Comparison of ENCODE assay signal across 20 cellular contexts in the genomic region with DNA sequence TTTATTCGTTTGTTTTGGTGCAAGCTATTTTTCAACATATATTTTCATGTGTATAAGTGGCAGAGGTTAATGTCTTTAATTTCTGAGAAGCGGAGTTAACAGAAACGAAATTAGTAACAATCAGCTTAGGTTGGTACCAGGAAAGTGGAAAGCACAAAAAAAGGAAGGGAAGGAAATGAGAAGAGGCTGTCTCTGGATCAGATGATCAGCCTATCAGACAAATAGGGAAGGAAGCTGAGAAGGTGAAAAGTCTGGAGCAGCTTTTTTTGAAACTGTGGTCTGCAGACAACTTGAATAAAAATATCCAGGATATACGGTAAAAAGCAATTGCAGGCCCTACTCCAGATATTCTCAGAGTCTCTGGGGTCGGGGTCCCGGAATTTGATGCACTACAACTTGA.
DNase-seq lines count a peak whose midpoint lies in the region.
"Had no signal": no experiment of that assay in that cellular context is flagged by ENCODE, and none has a peak within 500 bp of the region (broad histone marks: within the 10 kb centered on the region; RNA-seq: fewer than 3 reads in every experiment).

No MANE protein-coding gene starts in this region.

- no peaks in the 10 kb centered on the region for H3K27me3 ChIP-seq in BLaER1 treated with 17β-estradiol and CSF1 and Interleukin-3, amounts not matched to agents 10 nM and 100 nM
- H3K27me3 ChIP-seq: BE2C had no signal

- H3K9me3 ChIP-seq in BLaER1 treated with 17β-estradiol and CSF1 and Interleukin-3, amounts not matched to agents 10 nM and 100 nM (replicated peaks in 1 of 11), result no peaks in the 10 kb centered on the region
- H3K9me3 ChIP-seq: BE2C had no signal

- no peaks in the 10 kb centered on the region; a peak in 1 of 22 replicates for H4K20me1 ChIP-seq in BLaER1 treated with 17β-estradiol and CSF1 and Interleukin-3, amounts not matched to agents 10 nM and 100 nM

- H3K9ac ChIP-seq in BLaER1 treated with 17β-estradiol and CSF1 and Interleukin-3, amounts not matched to agents 10 nM and 100 nM, result no peak overlapping the region
- H3K9ac ChIP-seq: KMS-11 had no signal

- peaks cover 0 to 32% (median 10%) of the 10 kb centered on the region in 10 experiments; a peak in 13 of 20 replicates for H3K4me1 ChIP-seq in BLaER1 treated with 17β-estradiol and CSF1 and Interleukin-3, amounts not matched to agents 10 nM and 100 nM
- H3K4me1 ChIP-seq: BE2C had no signal

- no peak overlapping the region for H3K27ac ChIP-seq in BLaER1 treated with 17β-estradiol and CSF1 and Interleukin-3, amounts not matched to agents 10 nM and 100 nM
- H3K27ac ChIP-seq: KMS-11, RWPE1 had no signal

- peak; percentile 34 for DNase-seq in Ammon's horn (ENCODE audit: low spot score)
- peak; percentile 10 for DNase-seq in MV-4-11 (lab: John Stamatoyannopoulos, UW)
- DNase-seq in medulla oblongata (ENCODE audit: extremely low spot score), result peak; percentile 65
- DNase-seq in SHP77 treated with DMSO at 0.1 percent for 48 hours (lab: John Stamatoyannopoulos, UW), result no peak
- DNase-seq in ACHN, result no peak
- no peak for DNase-seq in HT-29 (ENCODE audit: low spot score)
- DNase-seq: BE2C, Calu3, DMS79 treated with DMSO at 0.1 percent for 48 hours, NCI-H1105 treated with DMSO at 0.1 percent for 48 hours, NCI-H146, NCI-H1930, NCI-H2107, NCI-H446, NCI-H524 treated with DMSO at 0.1 percent for 48 hours, NCI-H774, SHP77 had no signal

- in situ Hi-C loops in ACHN (cut with HindIII; ENCODE audit: low pct_ligation_motif_present, low pct_unique_long_range_greater_than_20kb, low sequenced_read_pairs), result no loop called here

- peaks cover 0 to 52% (median 0%) of the 10 kb centered on the region in 11 experiments; a peak in 6 of 22 replicates for H3K36me3 ChIP-seq in BLaER1 treated with 17β-estradiol and CSF1 and Interleukin-3, amounts not matched to agents 10 nM and 100 nM
- H3K36me3 ChIP-seq: BE2C had no signal

- no peak overlapping the region for H3K4me3 ChIP-seq in BLaER1 treated with 17β-estradiol and CSF1 and Interleukin-3, amounts not matched to agents 10 nM and 100 nM

- peak overlapping the region in 7 of 11 experiments; percentile 7 to 77 (median 68); a peak in 12 of 22 replicates for H3K4me2 ChIP-seq in BLaER1 treated with 17β-estradiol and CSF1 and Interleukin-3, amounts not matched to agents 10 nM and 100 nM
- H3K4me2 ChIP-seq: KMS-11 had no signal

Comparison
In these comparisons a context has a peak if more than half of its experiments do, and no peak if none do; other contexts are left out.
1. DNase-seq: peak in Ammon's horn (single experiment), MV-4-11 (single experiment) and medulla oblongata (single experiment); none in SHP77 treated with DMSO at 0.1 percent for 48 hours (single experiment), ACHN (single experiment) and HT-29 (single experiment).